Comparison of ENCODE assay signal across 8 cellular contexts in the genomic region with DNA sequence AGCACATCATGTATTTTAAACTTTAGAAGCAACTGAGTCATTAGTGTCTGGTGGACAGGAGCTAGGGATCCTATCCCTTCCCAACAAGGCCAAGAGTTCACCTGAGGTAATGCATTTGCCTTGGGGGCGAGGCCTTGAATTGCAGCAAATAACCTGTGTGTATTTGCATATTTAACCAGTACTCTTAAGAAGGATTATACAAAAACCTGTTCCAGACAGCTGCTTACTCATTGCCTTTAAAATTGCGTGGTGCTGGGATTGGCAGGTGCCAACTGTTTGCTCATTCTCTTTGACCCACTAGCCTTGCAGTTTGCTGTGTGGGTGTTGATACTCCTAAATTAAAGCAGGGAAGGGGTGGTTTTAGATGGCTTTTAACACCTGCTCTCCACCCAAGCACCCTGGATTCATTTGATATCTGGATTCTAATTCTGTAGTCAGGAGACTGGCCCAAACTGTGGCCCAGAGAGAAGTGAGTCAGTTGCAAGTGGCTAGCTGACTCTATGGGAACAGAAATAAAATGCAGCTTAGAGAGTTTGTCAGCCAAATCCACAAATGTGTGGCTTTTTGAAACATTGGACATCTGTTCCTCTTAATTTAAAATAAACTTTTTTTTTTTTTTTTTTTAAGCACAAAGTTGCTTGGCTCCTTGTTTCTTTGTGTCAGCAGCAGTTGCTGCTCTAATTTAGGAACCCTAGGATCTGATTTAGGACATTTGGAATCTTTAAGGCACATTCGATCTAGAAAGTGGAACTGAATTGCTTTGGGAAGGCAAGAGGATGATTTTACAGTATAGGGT. TPM values are rescaled to one million over a fixed set of nuclear protein-coding genes. Genes with fewer than 3 reads are reported as not detected.
DNase-seq lines count a peak whose midpoint lies in the region; ATAC-seq, FAIRE-seq and TF ChIP-seq lines count a peak whose summit lies in the region.

No MANE protein-coding gene starts in this region.

- peaks cover 69% of the 10 kb centered on the region for H3K4me1 Mint-ChIP-seq in activated naive CD4-positive, alpha-beta T cell treated with anti-CD3 and anti-CD28 coated beads, Interleukin-2, amount 50 U/mL, for 24 hours

- H3K27ac ChIP-seq in right atrium auricular region (peak overlapping the region; percentile 72 to 83), small intestine (ENCODE audit: low read depth in 1 of 2, low read length in 1 of 2) (peak overlapping the region; percentile 77 to 89)

- peak; percentile 49 for DNase-seq in AG09319 (ENCODE audit: extremely low read depth, low read depth)
- DNase-seq in HAP-1 (ENCODE audit: low spot score in 2 of 2): peak; percentile 80 to 82
- DNase-seq in NCI-H526 treated with DMSO at 0.1 percent for 48 hours (lab: John Stamatoyannopoulos, UW): peak; percentile 100
- DNase-seq in right atrium auricular region (ENCODE audit: low spot score): no peak
- peak; percentile 91 for DNase-seq in small intestine
- no peak for DNase-seq in DMS114 treated with DMSO at 0.1 percent for 48 hours (lab: John Stamatoyannopoulos, UW; ENCODE audit: unreplicated experiment)

- TF ChIP-seq CTCF in AG09319 (IDR thresholded peaks at IDR 0.05; ENCODE audit: low read depth, low read length) (no peak), right atrium auricular region (IDR thresholded peaks at IDR 0.05) (no peak)

- peaks cover 42% of the 10 kb centered on the region for H3K4me1 ChIP-seq in HAP-1
- H3K4me1 ChIP-seq in right atrium auricular region: peaks cover 0 to 31% of the 10 kb centered on the region in 2 donors
- H3K4me1 ChIP-seq in small intestine (ENCODE audit: control insufficient read depth in 2 of 2, insufficient read depth in 1 of 2, low read depth in 1 of 2, low read length in 1 of 2): peaks cover 0 to 3% of the 10 kb centered on the region in 2 donors

- H3K27me3 Mint-ChIP-seq in activated naive CD4-positive, alpha-beta T cell treated with anti-CD3 and anti-CD28 coated beads, Interleukin-2, amount 50 U/mL, for 24 hours: no peaks in the 10 kb centered on the region

- in situ Hi-C loops in HAP-1 (cut with MboI; ENCODE audit: low sequenced_read_pairs): loop anchor here (5.0 kb wide), 1 partner anchor 88 kb away; no protein-coding TSS in a partner anchor

- H3K27ac Mint-ChIP-seq in activated naive CD4-positive, alpha-beta T cell treated with anti-CD3 and anti-CD28 coated beads, Interleukin-2, amount 50 U/mL, for 24 hours: peak overlapping the region; percentile 95

- no peaks in the 10 kb centered on the region for H3K27me3 ChIP-seq in HAP-1 (ENCODE audit: low read depth)
- no peaks in the 10 kb centered on the region for H3K27me3 ChIP-seq in right atrium auricular region
- H3K27me3 ChIP-seq in small intestine (ENCODE audit: control insufficient read depth in 2 of 2, insufficient read depth in 2 of 2, low read length in 2 of 2): no peaks in the 10 kb centered on the region

- H3K9me3 Mint-ChIP-seq in activated naive CD4-positive, alpha-beta T cell treated with anti-CD3 and anti-CD28 coated beads, Interleukin-2, amount 50 U/mL, for 24 hours: no peaks in the 10 kb centered on the region

- 7 to 30% (median 18%) methylated on average over 3 of the region's 3 CpGs for WGBS in small intestine, 3 donors

- H3K36me3 Mint-ChIP-seq in activated naive CD4-positive, alpha-beta T cell treated with anti-CD3 and anti-CD28 coated beads, Interleukin-2, amount 50 U/mL, for 24 hours: peaks cover 18% of the 10 kb centered on the region

- H3K9me3 ChIP-seq in HAP-1: no peaks in the 10 kb centered on the region
- H3K9me3 ChIP-seq in right atrium auricular region: no peaks in the 10 kb centered on the region
- H3K9me3 ChIP-seq in small intestine (ENCODE audit: control insufficient read depth, low read depth): no peaks in the 10 kb centered on the region

- H3K4me3 ChIP-seq in HAP-1: no peak overlapping the region
- H3K4me3 ChIP-seq in right atrium auricular region: no peak overlapping the region
- no peak overlapping the region for H3K4me3 ChIP-seq in small intestine (ENCODE audit: low read depth in 1 of 2, low read length in 2 of 2)

- H3K4me3 Mint-ChIP-seq in activated naive CD4-positive, alpha-beta T cell treated with anti-CD3 and anti-CD28 coated beads, Interleukin-2, amount 50 U/mL, for 24 hours: peak overlapping the region; percentile 85

- no peak for FAIRE-seq in small intestine (lab: Jason Lieb, UNC)

- H3K36me3 ChIP-seq in HAP-1 (replicated peaks) (peaks cover 6% of the 10 kb centered on the region), right atrium auricular region (peaks cover 18% of the 10 kb centered on the region), small intestine (ENCODE audit: control insufficient read depth in 2 of 2, insufficient read depth in 2 of 2, low read length in 2 of 2) (no peaks in the 10 kb centered on the region)

- no peak for ATAC-seq in HG03175 (IDR thresholded peaks at IDR 0.05; ENCODE audit: unreplicated experiment)

RNA-seq across cellular contexts. Expression of a gene that starts 47.0 kb away (rescaled TPM):
- total RNA-seq in right atrium auricular region: 1 to 10 TPM; 6.1 to 8.0 TPM
- 1 to 10 TPM; 5.2 to 8.1 (median 6.8) TPM for polyA plus RNA-seq in small intestine

RNA-seq across cellular contexts. Expression of a gene that starts 47.1 kb away (rescaled TPM):
- total RNA-seq in right atrium auricular region: 10 to 100 TPM; 14.3 to 21.8 TPM
- 10 to 100 TPM in 1 of 3 donors, 1 to 10 TPM in 2; 6.5 to 10.6 (median 8.9) TPM for polyA plus RNA-seq in small intestine

Comparison
In these comparisons a context has a peak if more than half of its experiments do, and no peak if none do; other contexts are left out.
1. DNase-seq: peak in AG09319 (single experiment), HAP-1 (2 of 2), NCI-H526 treated with DMSO at 0.1 percent for 48 hours (single experiment) and small intestine (single experiment); none in right atrium auricular region (single experiment) and DMS114 treated with DMSO at 0.1 percent for 48 hours (single experiment).